ENCODE assay signal across 1 cellular context in the genomic region with DNA sequence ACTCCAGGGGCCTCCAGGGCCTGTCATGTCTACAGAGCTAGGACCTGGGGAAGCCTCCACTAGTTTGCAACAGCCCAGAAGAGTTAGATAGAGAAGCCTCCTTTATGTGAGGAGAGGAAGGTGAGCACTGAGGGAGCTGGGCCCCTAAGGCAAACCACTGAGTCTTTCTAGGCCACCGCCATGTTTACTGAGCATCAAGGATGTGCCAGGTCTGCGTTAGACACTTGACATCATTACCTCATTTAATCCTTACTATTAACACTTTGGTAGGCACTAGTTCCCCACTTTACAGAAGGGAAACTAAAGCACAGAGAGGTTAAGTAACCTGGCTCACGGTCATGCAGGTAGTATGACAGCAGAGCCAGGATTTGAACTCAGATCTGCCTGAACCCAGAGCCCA.
TF ChIP-seq lines count a peak whose summit lies in the region.

No MANE protein-coding gene starts in this region.

TF ChIP-seq in HEK293T, 16 proteins besides CTCF, POLR2A, EP300 and RAD21:
- no peak for TF ChIP-seq FOXA1 (IDR thresholded peaks at IDR 0.05)
- TF ChIP-seq LEF1 (IDR thresholded peaks at IDR 0.05; ENCODE audit: borderline replicate concordance) = no peak
- TF ChIP-seq FOXM1 (IDR thresholded peaks at IDR 0.05; ENCODE audit: borderline replicate concordance) = no peak
- no peak for TF ChIP-seq BHLHE40 (IDR thresholded peaks at IDR 0.05; ENCODE audit: borderline replicate concordance)
- no peak for TF ChIP-seq NFRKB (IDR thresholded peaks at IDR 0.05)
- TF ChIP-seq ELF4 (IDR thresholded peaks at IDR 0.05) = no peak
- no peak for TF ChIP-seq ZNF384 (IDR thresholded peaks at IDR 0.05)
- TF ChIP-seq FOXK2 (IDR thresholded peaks at IDR 0.05) = no peak
